11 cellular contexts compared by ENCODE assay signal in genomic region chr12:130162771-130163460, GRCh38. TPM values are rescaled to one million over a fixed set of nuclear protein-coding genes. Genes with fewer than 3 reads are reported as not detected.
DNase-seq lines count a peak whose midpoint lies in the region; ATAC-seq and TF ChIP-seq lines count a peak whose summit lies in the region.
"Had no signal": no experiment of that assay in that cellular context is flagged by ENCODE, and none has a peak within 500 bp of the region (broad histone marks: within the 10 kb centered on the region; RNA-seq: fewer than 3 reads in every experiment).

No MANE protein-coding gene starts in this region.

- DNase-seq in activated CD8-positive, alpha-beta memory T cell treated with anti-CD3 and anti-CD28 coated beads, Interleukin-2, amount 10 ng/mL, durations not matched to agents 7 days and 5 days = no peak
- no peak for DNase-seq in activated CD8-positive, alpha-beta memory T cell treated with anti-CD3 and anti-CD28 coated beads, Interleukin-2, amount 50 U/mL, for 4 hours
- DNase-seq in chondrocyte (ENCODE audit: low spot score) (no peak), thoracic aorta (ENCODE audit: low spot score) (no peak), NCI-H345 treated with DMSO at 0.1 percent for 48 hours (lab: John Stamatoyannopoulos, UW; ENCODE audit: unreplicated experiment) (no peak), GM10248 (ENCODE audit: extremely low spot score) (no peak), NCI-H774 (lab: John Stamatoyannopoulos, UW) (no peak)
- DNase-seq: kidney glomerular epithelial cell had no signal

- no peaks in the 10 kb centered on the region for H3K4me1 Mint-ChIP-seq in activated CD8-positive, alpha-beta memory T cell treated with anti-CD3 and anti-CD28 coated beads, Interleukin-2, amount 10 ng/mL, durations not matched to agents 7 days and 5 days
- H3K4me1 Mint-ChIP-seq in chondrocyte (ENCODE audit: low read depth) = peaks cover 9% of the 10 kb centered on the region

- H3K27ac Mint-ChIP-seq in activated CD8-positive, alpha-beta memory T cell treated with anti-CD3 and anti-CD28 coated beads, Interleukin-2, amount 10 ng/mL, durations not matched to agents 7 days and 5 days = peak overlapping the region; percentile 43
- H3K27ac Mint-ChIP-seq in chondrocyte (ENCODE audit: unreplicated experiment) = no peak overlapping the region

- H3K36me3 Mint-ChIP-seq in activated CD8-positive, alpha-beta memory T cell treated with anti-CD3 and anti-CD28 coated beads, Interleukin-2, amount 10 ng/mL, durations not matched to agents 7 days and 5 days = peaks cover 6% of the 10 kb centered on the region
- H3K36me3 Mint-ChIP-seq in chondrocyte (ENCODE audit: low read depth) = no peaks in the 10 kb centered on the region

- H3K4me3 ChIP-seq in mesodermal cell (ENCODE audit: extremely low read depth, insufficient read depth, low read length, poor library complexity, severe bottlenecking) (peak overlapping the region; percentile 57), thoracic aorta (peak overlapping the region; percentile 58)

- POLR2A ChIA-PET in GM10248 (lab: Yijun Ruan, JAX) = no interaction called here

- TF ChIP-seq CTCF in chondrocyte (IDR thresholded peaks at IDR 0.05) (no peak), thoracic aorta (IDR thresholded peaks at IDR 0.05) (no peak), GM10248 (IDR thresholded peaks at IDR 0.05; ENCODE audit: control extremely low read depth, extremely low read depth, low read depth, missing control alignments) (no peak)

- H3K4me3 Mint-ChIP-seq in activated CD8-positive, alpha-beta memory T cell treated with anti-CD3 and anti-CD28 coated beads, Interleukin-2, amount 10 ng/mL, durations not matched to agents 7 days and 5 days = no peak overlapping the region
- peak overlapping the region; percentile 59 for H3K4me3 Mint-ChIP-seq in chondrocyte (ENCODE audit: unreplicated experiment)

- H3K27me3 Mint-ChIP-seq in activated CD8-positive, alpha-beta memory T cell treated with anti-CD3 and anti-CD28 coated beads, Interleukin-2, amount 10 ng/mL, durations not matched to agents 7 days and 5 days = peaks cover 30% of the 10 kb centered on the region
- H3K27me3 Mint-ChIP-seq in chondrocyte (ENCODE audit: low read depth) = peaks cover 44% of the 10 kb centered on the region

- WGBS in mesodermal cell (ENCODE audit: insufficient coverage in 2 of 2), 2 experiments = 2% methylated on average over 44 to 59 of the region's 73 CpGs

- CTCF ChIA-PET in activated CD8-positive, alpha-beta memory T cell treated with anti-CD3 and anti-CD28 coated beads, Interleukin-2, amount 10 ng/mL, durations not matched to agents 7 days and 5 days (lab: Charles Lee) = no interaction called here
- CTCF ChIA-PET in GM10248 (lab: Yijun Ruan, JAX) = no interaction called here

- H3K27ac ChIP-seq in mesodermal cell (ENCODE audit: low read depth, low read length, severe bottlenecking) (no peak overlapping the region), thoracic aorta (no peak overlapping the region)

- no peaks in the 10 kb centered on the region for H3K9me3 ChIP-seq in mesodermal cell (ENCODE audit: control insufficient read depth, low read length)
- H3K9me3 ChIP-seq in thoracic aorta = no peaks in the 10 kb centered on the region

- no peak for ATAC-seq in activated CD8-positive, alpha-beta memory T cell treated with anti-CD3 and anti-CD28 coated beads, Interleukin-2, amount 10 ng/mL, durations not matched to agents 7 days and 5 days
- ATAC-seq in thoracic aorta (ENCODE audit: insufficient number of reproducible peaks, low FRiP score, low read depth) = no peak
- ATAC-seq: Panc1 had no signal

- H3K4me1 ChIP-seq in mesodermal cell (ENCODE audit: control insufficient read depth, insufficient read depth, low read length, poor library complexity, severe bottlenecking) (peaks cover 8% of the 10 kb centered on the region), thoracic aorta (ENCODE audit: control insufficient read depth in 1 of 2, low read depth in 2 of 2) (peaks cover 0 to 29% of the 10 kb centered on the region in 2 donors)

- H3K36me3 ChIP-seq in mesodermal cell (ENCODE audit: control insufficient read depth, insufficient read depth, low read length) (no peaks in the 10 kb centered on the region), thoracic aorta (no peaks in the 10 kb centered on the region)

- peaks cover 2% of the 10 kb centered on the region for H3K9me3 Mint-ChIP-seq in activated CD8-positive, alpha-beta memory T cell treated with anti-CD3 and anti-CD28 coated beads, Interleukin-2, amount 10 ng/mL, durations not matched to agents 7 days and 5 days (ENCODE audit: low read depth)
- H3K9me3 Mint-ChIP-seq in chondrocyte (ENCODE audit: low read depth) = no peaks in the 10 kb centered on the region

- H3K27me3 ChIP-seq in thoracic aorta (replicated peaks; ENCODE audit: insufficient read depth) = no peaks in the 10 kb centered on the region

RNA-seq across cellular contexts. Expression of gene FZD10, which starts 0.7 kb away (rescaled TPM):
- not detected for total RNA-seq in activated CD8-positive, alpha-beta memory T cell treated with anti-CD3 and anti-CD28 coated beads, Interleukin-2, amount 10 ng/mL, durations not matched to agents 7 days and 5 days
- total RNA-seq in chondrocyte = 0.19 to 0.40 TPM (median 0.31 TPM) in 3 replicates
- polyA plus RNA-seq in mesodermal cell (2013, experiment 1 of 2) = 6.6 TPM
- 4.6 TPM for polyA plus RNA-seq in mesodermal cell (2013, experiment 2 of 2)
- total RNA-seq in thoracic aorta = 1 to 10 TPM in 1 of 2 donors, under 1 TPM in 1; 0.68 to 2.8 TPM
- polyA plus RNA-seq: BJ had no signal
